In genomic region chr2:230987137-230988020, GRCh38 we compare ENCODE assay signal across 8 cellular contexts. TPM values are rescaled to one million over a fixed set of nuclear protein-coding genes. Genes with fewer than 3 reads are reported as not detected.
DNase-seq lines count a peak whose midpoint lies in the region; ATAC-seq, FAIRE-seq and TF ChIP-seq lines count a peak whose summit lies in the region.

No MANE protein-coding gene starts in this region.

- POLR2A ChIA-PET in CD4-positive, alpha-beta memory T cell (lab: Charles Lee; ENCODE audit: partially characterized antibody): interaction anchor here (0.6 to 2.2 kb wide), 10 partner anchors 62 to 163 kb away, joined by 3 to 14 read pairs (median 5); partner anchors contain the start of genes GPR55 and ITM2C

- H3K27ac Mint-ChIP-seq in CD4-positive, alpha-beta memory T cell: peak overlapping the region in 2 of 7 donors; percentile 41 to 74

- H3K36me3 ChIP-seq in CD4-positive, alpha-beta memory T cell (ENCODE audit: insufficient read depth, low read length): no peaks in the 10 kb centered on the region
- H3K36me3 ChIP-seq in bronchial epithelial cell (ENCODE audit: control insufficient read depth, insufficient read depth, low read length): no peaks in the 10 kb centered on the region

- no peak overlapping the region for H3K27ac ChIP-seq in CD4-positive, alpha-beta memory T cell (ENCODE audit: low read depth, low read length)

- H3K4me1 Mint-ChIP-seq in CD4-positive, alpha-beta memory T cell: peaks cover 4 to 21% (median 14%) of the 10 kb centered on the region in 4 donors

- intact Hi-C loops in CD4-positive, alpha-beta memory T cell (cut with micrococcal nuclease): loop anchor here (1.0 kb wide), 4 partner anchors 63 to 163 kb away; no protein-coding TSS in a partner anchor

- ATAC-seq in GM21717 (IDR thresholded peaks at IDR 0.05; ENCODE audit: unreplicated experiment) (peak; percentile 25), GM21381 (IDR thresholded peaks at IDR 0.05; ENCODE audit: unreplicated experiment) (no peak)

- H3K4me1 ChIP-seq in CD4-positive, alpha-beta memory T cell (ENCODE audit: insufficient read depth, low read length): peaks cover 17% of the 10 kb centered on the region

- peaks cover 5 to 11% of the 10 kb centered on the region in 2 donors for H3K27me3 Mint-ChIP-seq in CD4-positive, alpha-beta memory T cell

- TF ChIP-seq CTCF in WI38 (IDR thresholded peaks at IDR 0.05; ENCODE audit: low read depth, low read length) (peak; percentile 88), bronchial epithelial cell (IDR thresholded peaks at IDR 0.05; ENCODE audit: insufficient read depth, low read length, severe bottlenecking) (peak; percentile 91)

- CTCF ChIA-PET in CD4-positive, alpha-beta memory T cell (lab: Charles Lee; ENCODE audit: partially characterized antibody): interaction anchor here (0.6 to 8.4 kb wide), 34 partner anchors 8 to 178 kb away, joined by 3 to 256 read pairs (median 5); partner anchors contain the start of genes GPR55 and SPATA3

- peak overlapping the region in 1 of 2 donors; percentile 63 for H3K4me3 ChIP-seq in CD4-positive, alpha-beta memory T cell (ENCODE audit: low read length in 2 of 2)
- peak overlapping the region; percentile 50 for H3K4me3 ChIP-seq in WI38 (ENCODE audit: low read depth, low read length)
- H3K4me3 ChIP-seq in bronchial epithelial cell (ENCODE audit: low read depth, low read length): no peak overlapping the region

- FAIRE-seq in bronchial epithelial cell (lab: Jason Lieb, UNC): no peak

- no peaks in the 10 kb centered on the region for H3K9me3 ChIP-seq in CD4-positive, alpha-beta memory T cell (ENCODE audit: control insufficient read depth in 1 of 2, low read length in 2 of 2)

- H3K36me3 Mint-ChIP-seq in CD4-positive, alpha-beta memory T cell: no peaks in the 10 kb centered on the region

- H3K27me3 ChIP-seq in CD4-positive, alpha-beta memory T cell (ENCODE audit: insufficient read depth, low read length): no peaks in the 10 kb centered on the region
- peaks cover 7% of the 10 kb centered on the region for H3K27me3 ChIP-seq in bronchial epithelial cell (ENCODE audit: control insufficient read depth, insufficient read depth, low read length)

- H3K9me3 Mint-ChIP-seq in CD4-positive, alpha-beta memory T cell: no peaks in the 10 kb centered on the region

- DNase-seq in CD4-positive, alpha-beta memory T cell: peak; percentile 60 to 74 (median 69)
- DNase-seq in NCI-H2029 (lab: John Stamatoyannopoulos, UW) (peak; percentile 52), bronchial epithelial cell (ENCODE audit: low read depth) (peak; percentile 35), iris pigment epithelial cell (ENCODE audit: low read depth) (peak; percentile 50), smooth muscle cell of the brain vasculature (ENCODE audit: low read depth, low spot score) (peak; percentile 18)

- H3K4me3 Mint-ChIP-seq in CD4-positive, alpha-beta memory T cell: peak overlapping the region; percentile 52 to 73 (median 63)

RNA-seq across cellular contexts. Expression of gene SPATA3, which starts 8.5 kb away (rescaled TPM):
- total RNA-seq in CD4-positive, alpha-beta memory T cell: not detected
- not detected for polyA plus RNA-seq in CD4-positive, alpha-beta memory T cell
- total RNA-seq in bronchial epithelial cell: not detected in 2 replicates

RNA-seq across cellular contexts. Expression of gene C2orf72, which starts 49.9 kb away (rescaled TPM):
- not detected for total RNA-seq in CD4-positive, alpha-beta memory T cell
- not detected for polyA plus RNA-seq in CD4-positive, alpha-beta memory T cell
- total RNA-seq in bronchial epithelial cell: under 0.01 TPM in 1 of 2 replicates, not detected in the other

Comparison
In these comparisons a context has a peak if more than half of its experiments do, and no peak if none do; other contexts are left out.
1. DNase-seq: peak in every context shown above with its lines; median percentile 69 in CD4-positive, alpha-beta memory T cell; 52 in NCI-H2029; 50 in iris pigment epithelial cell; 35 in bronchial epithelial cell; 18 in smooth muscle cell of the brain vasculature.